8 cellular contexts compared by ENCODE assay signal in genomic region chr10:45000764-45001381, GRCh38. TPM values are rescaled to one million over a fixed set of nuclear protein-coding genes. Genes with fewer than 3 reads are reported as not detected.
DNase-seq lines count a peak whose midpoint lies in the region; ATAC-seq and TF ChIP-seq lines count a peak whose summit lies in the region.

Gene ZNF22 (plus strand): TSS chr10:45000923. CDS start chr10:45003369, 2,446 bp downstream.

- peak within 1 kb of the TSS; percentile 82 for H2AFZ ChIP-seq in parathyroid adenoma

- H3K27me3 Mint-ChIP-seq in type B pancreatic cell: no peaks in the 10 kb centered on the region

- no peaks in the 10 kb centered on the region for H3K4me1 ChIP-seq in parathyroid adenoma

- H3K9me3 ChIP-seq in SK-N-MC (ENCODE audit: low read depth, low read length) (no peaks in the 10 kb centered on the region), parathyroid adenoma (ENCODE audit: control insufficient read depth, low read length) (no peaks in the 10 kb centered on the region)

- peak within 1 kb of the TSS; percentile 97 for H3K27ac Mint-ChIP-seq in type B pancreatic cell

- no peaks in the 10 kb centered on the region for H3K27me3 ChIP-seq in parathyroid adenoma (ENCODE audit: control insufficient read depth, insufficient read depth, low read length)

- DNase-seq in DMS114 treated with DMSO at 0.1 percent for 48 hours (lab: John Stamatoyannopoulos, UW; ENCODE audit: unreplicated experiment) (peak; percentile 41), HS-27A (ENCODE audit: low read depth) (peak; percentile 42), SK-N-MC (ENCODE audit: low read depth, low spot score) (no peak), head of caudate nucleus (peak in 39 of 42 donors; percentile 63 to 89 (median 76)), type B pancreatic cell (ENCODE audit: extremely low spot score, unreplicated experiment) (peak; percentile 86)
- DNase-seq in activated naive CD4-positive, alpha-beta T cell treated with anti-CD3 and anti-CD28 coated beads, Interleukin-2, amount 50 U/mL, for 16 hours: peak; percentile 68

- peak within 1 kb of the TSS; percentile 86 for H3K4me3 ChIP-seq in SK-N-MC
- peak within 1 kb of the TSS; percentile 64 for H3K4me3 ChIP-seq in parathyroid adenoma (ENCODE audit: low read depth, low read length)

- H3K4me1 Mint-ChIP-seq in type B pancreatic cell (ENCODE audit: unreplicated experiment): peaks cover 12% of the 10 kb centered on the region

- H3K4me2 ChIP-seq in parathyroid adenoma (ENCODE audit: low read length): peak within 1 kb of the TSS; percentile 78

- peaks cover 39% of the 10 kb centered on the region for H3K36me3 Mint-ChIP-seq in type B pancreatic cell

- H3K36me3 ChIP-seq in SK-N-MC (ENCODE audit: insufficient read depth, low read length) (peaks cover 22% of the 10 kb centered on the region), parathyroid adenoma (ENCODE audit: control insufficient read depth, insufficient read depth, low read length) (no peaks in the 10 kb centered on the region)

- peaks cover 3% of the 10 kb centered on the region for H3K9me3 Mint-ChIP-seq in type B pancreatic cell

- ATAC-seq in GM19468 (IDR thresholded peaks at IDR 0.05; ENCODE audit: extremely low read depth, unreplicated experiment): peak; percentile 42

- H3K27ac ChIP-seq in SK-N-MC (peak within 1 kb of the TSS; percentile 62), parathyroid adenoma (peak within 1 kb of the TSS; percentile 78)

- peak within 1 kb of the TSS; percentile 94 for H3K4me3 Mint-ChIP-seq in type B pancreatic cell

- H3K9ac ChIP-seq in SK-N-MC (ENCODE audit: insufficient read length) (peak within 1 kb of the TSS; percentile 85), parathyroid adenoma (no peak within 1 kb of the TSS)

- no peak for TF ChIP-seq CTCF in parathyroid adenoma (IDR thresholded peaks at IDR 0.05)
- no peak for TF ChIP-seq CTCF in type B pancreatic cell (conservative IDR thresholded peaks at IDR 0.05)

- intact Hi-C loops in head of caudate nucleus (cut with DNase I): loop anchor here (10.0 kb wide), 1 partner anchor 244 kb away; no protein-coding TSS in a partner anchor

- no peaks in the 10 kb centered on the region for H3K79me2 ChIP-seq in parathyroid adenoma

RNA-seq across cellular contexts. Expression of gene ZNF22, which starts in this region (rescaled TPM):
- 23.5 and 39.0 TPM in 2 replicates for total RNA-seq in type B pancreatic cell (ENCODE audit: low replicate concordance)
